ENCODE assay signal across 28 cellular contexts in genomic region chr20:19027971-19028370, GRCh38.
"Had no signal": no experiment of that assay in that cellular context is flagged by ENCODE, and none has a peak within 500 bp of the region (broad histone marks: within the 10 kb centered on the region; RNA-seq: fewer than 3 reads in every experiment).

No MANE protein-coding gene starts in this region.

- H3K27ac ChIP-seq: ascending aorta, breast epithelium, cardiac muscle cell, colonic mucosa, esophagus squamous epithelium had no signal

- DNase-seq: activated CD4-positive, alpha-beta memory T cell treated with anti-CD3 and anti-CD28 coated beads for 36 hours; activated CD4-positive, alpha-beta T cell treated with anti-CD3 and anti-CD28 coated beads for 36 hours; activated CD4-positive, alpha-beta T cell treated with anti-CD3 and anti-CD28 coated beads, Interleukin-2, amount 10 ng/mL, durations not matched to agents 24 days and 14 days; activated CD4-positive, CD25-positive, alpha-beta regulatory T cell; activated CD4-positive, CD25-positive, alpha-beta regulatory T cell treated with anti-CD3 and anti-CD28 coated beads, Interleukin-2, amount 50 U/mL, for 72 hours; activated CD8-positive, alpha-beta memory T cell treated with anti-CD3 and anti-CD28 coated beads, Interleukin-2, amount 10 ng/mL, durations not matched to agents 7 days and 5 days; activated CD8-positive, alpha-beta memory T cell treated with anti-CD3 and anti-CD28 coated beads, Interleukin-2, amount 50 U/mL, for 4 hours; activated CD8-positive, alpha-beta T cell treated with anti-CD3 and anti-CD28 coated beads, Interleukin-2, amount 10 ng/mL, durations not matched to agents 7 days and 5 days; activated effector memory CD4-positive, alpha-beta T cell treated with anti-CD3 and anti-CD28 coated beads, Interleukin-2, amount 50 U/mL, for 16 hours; activated naive CD4-positive, alpha-beta T cell treated with anti-CD3 and anti-CD28 coated beads for 36 hours; activated naive CD8-positive, alpha-beta T cell treated with anti-CD3 and anti-CD28 coated beads, Interleukin-2, amount 10 ng/mL, durations not matched to agents 7 days and 5 days; activated T-cell treated with anti-CD3 and anti-CD28 coated beads, Interleukin-2, amount 50 U/mL, for 1 hour; activated T-cell treated with anti-CD3 and anti-CD28 coated beads, Interleukin-2, amount 50 U/mL, for 48 hours; central memory CD4-positive, alpha-beta T cell; cerebellar nuclear complex; colonic mucosa; effector memory CD4-positive, alpha-beta T cell; erythroblast; esophagus squamous epithelium; foreskin melanocyte; T-helper 2 cell had no signal

- H3K27me3 ChIP-seq: ascending aorta, breast epithelium, cardiac muscle cell, colonic mucosa, esophagus squamous epithelium had no signal

- H3K4me1 ChIP-seq: breast epithelium, colonic mucosa had no signal

- H3K4me3 Mint-ChIP-seq: activated CD4-positive, alpha-beta memory T cell treated with anti-CD3 and anti-CD28 coated beads for 36 hours; activated CD4-positive, alpha-beta T cell treated with anti-CD3 and anti-CD28 coated beads for 36 hours; activated CD4-positive, alpha-beta T cell treated with anti-CD3 and anti-CD28 coated beads, Interleukin-2, amount 10 ng/mL, durations not matched to agents 24 days and 14 days; activated CD8-positive, alpha-beta memory T cell treated with anti-CD3 and anti-CD28 coated beads, Interleukin-2, amount 10 ng/mL, durations not matched to agents 7 days and 5 days; activated CD8-positive, alpha-beta T cell treated with anti-CD3 and anti-CD28 coated beads, Interleukin-2, amount 10 ng/mL, durations not matched to agents 7 days and 5 days; activated naive CD4-positive, alpha-beta T cell treated with anti-CD3 and anti-CD28 coated beads for 36 hours; activated naive CD8-positive, alpha-beta T cell treated with anti-CD3 and anti-CD28 coated beads, Interleukin-2, amount 10 ng/mL, durations not matched to agents 7 days and 5 days; activated T-helper 1 cell treated with anti-CD3 and anti-CD28 coated beads, Interleukin-12 subunit alpha, Interleukin-12 subunit beta, Interleukin-2, Interleukin-4 antibody, amounts not matched to agents 30 ng/mL and 10 ng/mL and 1 ng/mL, durations not matched to agents 14 hours and 24 hours and 36 hours; brain had no signal

- H3K27me3 Mint-ChIP-seq: activated CD4-positive, alpha-beta T cell treated with anti-CD3 and anti-CD28 coated beads, Interleukin-2, amount 10 ng/mL, durations not matched to agents 24 days and 14 days; activated naive CD8-positive, alpha-beta T cell treated with anti-CD3 and anti-CD28 coated beads, Interleukin-2, amount 10 ng/mL, durations not matched to agents 7 days and 5 days had no signal

- H3K4me1 Mint-ChIP-seq: activated CD4-positive, alpha-beta T cell treated with anti-CD3 and anti-CD28 coated beads for 36 hours; activated CD4-positive, alpha-beta T cell treated with anti-CD3 and anti-CD28 coated beads, Interleukin-2, amount 10 ng/mL, durations not matched to agents 24 days and 14 days; activated CD8-positive, alpha-beta memory T cell treated with anti-CD3 and anti-CD28 coated beads, Interleukin-2, amount 10 ng/mL, durations not matched to agents 7 days and 5 days; activated naive CD8-positive, alpha-beta T cell treated with anti-CD3 and anti-CD28 coated beads, Interleukin-2, amount 10 ng/mL, durations not matched to agents 7 days and 5 days; brain had no signal

- H3K9me3 ChIP-seq: ascending aorta, colonic mucosa, esophagus squamous epithelium had no signal

- H3K4me3 ChIP-seq: ascending aorta, breast epithelium, cardiac muscle cell, colonic mucosa, esophagus squamous epithelium had no signal

- ATAC-seq: activated CD4-positive, alpha-beta T cell treated with anti-CD3 and anti-CD28 coated beads for 36 hours; activated CD8-positive, alpha-beta memory T cell treated with anti-CD3 and anti-CD28 coated beads, Interleukin-2, amount 10 ng/mL, durations not matched to agents 7 days and 5 days; activated CD8-positive, alpha-beta T cell treated with anti-CD3 and anti-CD28 coated beads, Interleukin-2, amount 10 ng/mL, durations not matched to agents 7 days and 5 days; activated naive CD4-positive, alpha-beta T cell treated with anti-CD3 and anti-CD28 coated beads, Interleukin-2, amount 50 U/mL, for 72 hours had no signal

- H3K36me3 ChIP-seq: ascending aorta, breast epithelium, cardiac muscle cell, colonic mucosa, esophagus squamous epithelium had no signal

- H3K36me3 Mint-ChIP-seq: activated CD4-positive, alpha-beta memory T cell treated with anti-CD3 and anti-CD28 coated beads for 36 hours; activated CD8-positive, alpha-beta memory T cell treated with anti-CD3 and anti-CD28 coated beads, Interleukin-2, amount 10 ng/mL, durations not matched to agents 7 days and 5 days; activated naive CD4-positive, alpha-beta T cell treated with anti-CD3 and anti-CD28 coated beads, Interleukin-2, amount 50 U/mL, for 72 hours; activated naive CD8-positive, alpha-beta T cell treated with anti-CD3 and anti-CD28 coated beads, Interleukin-2, amount 10 ng/mL, durations not matched to agents 7 days and 5 days; brain had no signal

- H3K27ac Mint-ChIP-seq: activated CD4-positive, alpha-beta memory T cell treated with anti-CD3 and anti-CD28 coated beads for 36 hours; activated CD4-positive, alpha-beta T cell treated with anti-CD3 and anti-CD28 coated beads for 36 hours; activated CD4-positive, alpha-beta T cell treated with anti-CD3 and anti-CD28 coated beads, Interleukin-2, amount 10 ng/mL, durations not matched to agents 24 days and 14 days; activated CD8-positive, alpha-beta memory T cell treated with anti-CD3 and anti-CD28 coated beads, Interleukin-2, amount 10 ng/mL, durations not matched to agents 7 days and 5 days; activated CD8-positive, alpha-beta T cell treated with anti-CD3 and anti-CD28 coated beads, Interleukin-2, amount 10 ng/mL, durations not matched to agents 7 days and 5 days; activated naive CD4-positive, alpha-beta T cell treated with anti-CD3 and anti-CD28 coated beads for 36 hours; activated naive CD4-positive, alpha-beta T cell treated with anti-CD3 and anti-CD28 coated beads, Interleukin-2, amount 50 U/mL, for 72 hours; activated naive CD8-positive, alpha-beta T cell treated with anti-CD3 and anti-CD28 coated beads, Interleukin-2, amount 10 ng/mL, durations not matched to agents 7 days and 5 days; activated T-helper 1 cell treated with anti-CD3 and anti-CD28 coated beads, Interleukin-12 subunit alpha, Interleukin-12 subunit beta, Interleukin-2, Interleukin-4 antibody, amounts not matched to agents 30 ng/mL and 10 ng/mL and 1 ng/mL, durations not matched to agents 14 hours and 24 hours and 36 hours; activated T-helper 2 cell treated with anti-CD3 and anti-CD28 coated beads, Interferon-gamma antibody, Interleukin-2, Interleukin-4, amounts not matched to agents 10 μg/mL and 5 μg/mL and 100 μg/mL, durations not matched to agents 14 hours and 24 hours and 36 hours; brain had no signal

- H3K9me3 Mint-ChIP-seq: activated CD4-positive, alpha-beta T cell treated with anti-CD3 and anti-CD28 coated beads, Interleukin-2, amount 10 ng/mL, durations not matched to agents 24 days and 14 days; activated naive CD8-positive, alpha-beta T cell treated with anti-CD3 and anti-CD28 coated beads, Interleukin-2, amount 10 ng/mL, durations not matched to agents 7 days and 5 days; activated T-helper 1 cell treated with anti-CD3 and anti-CD28 coated beads, Interleukin-12 subunit alpha, Interleukin-12 subunit beta, Interleukin-2, Interleukin-4 antibody, amounts not matched to agents 30 ng/mL and 10 ng/mL and 1 ng/mL, durations not matched to agents 14 hours and 24 hours and 36 hours had no signal
